In genomic region chr1:229218612-229219025, GRCh38 we compare ENCODE assay signal across 3 cellular contexts.
TF ChIP-seq lines count a peak whose summit lies in the region.

No MANE protein-coding gene starts in this region.

TF ChIP-seq in A549, 52 proteins besides CTCF, POLR2A, EP300 and RAD21:
- no peak for TF ChIP-seq ZC3H11A (IDR thresholded peaks at IDR 0.05)
- no peak for TF ChIP-seq ELK1 (IDR thresholded peaks at IDR 0.05; ENCODE audit: low read depth, low read length)
- no peak for TF ChIP-seq JUN (IDR thresholded peaks at IDR 0.05)
- TF ChIP-seq HES2 (IDR thresholded peaks at IDR 0.05), result no peak
- no peak for TF ChIP-seq SMC3 (IDR thresholded peaks at IDR 0.05)
- TF ChIP-seq RARB (CRISPR knock-in tag; IDR thresholded peaks at IDR 0.05), result no peak
- no peak for TF ChIP-seq ATOH8 (CRISPR knock-in tag; IDR thresholded peaks at IDR 0.05; ENCODE audit: low read depth)

TF ChIP-seq in HCT116, 20 proteins besides CTCF, POLR2A, EP300 and RAD21:
- TF ChIP-seq REST (IDR thresholded peaks at IDR 0.05; ENCODE audit: low read depth), result no peak
- TF ChIP-seq YY1 (IDR thresholded peaks at IDR 0.05; ENCODE audit: extremely low read depth, insufficient replicate concordance, low read depth, low read length), result no peak
TF ChIP-seq in HCT116: peak in this region for 0.

TF ChIP-seq in K562, 482 proteins besides CTCF, POLR2A, EP300 and RAD21:
- TF ChIP-seq ZNF512 (tag; IDR thresholded peaks at IDR 0.05) (peak; percentile 50; the same call in 1 of the 2 replicates), RREB1 (CRISPR knock-in tag; IDR thresholded peaks at IDR 0.05) (no peak), SAFB (IDR thresholded peaks at IDR 0.05; ENCODE audit: borderline replicate concordance, low read depth, low read length) (0 out of 2 replicates have a peak, but pooled peaks have one; percentile 24)
